ENCODE assay signal across 1 cellular context in genomic region chr19:3700242-3701032, GRCh38.
TF ChIP-seq lines count a peak whose summit lies in the region.

Gene PIP5K1C (minus strand): TSS chr19:3700468. CDS start chr19:3700390, 78 bp downstream.

TF ChIP-seq in HepG2, 621 proteins besides CTCF, POLR2A, EP300 and RAD21 (continued from another document and continues in another):
- TF ChIP-seq POGK (CRISPR knock-in tag; conservative IDR thresholded peaks at IDR 0.05) (no peak), ZNF207 (IDR thresholded peaks at IDR 0.05; ENCODE audit: borderline replicate concordance) (no peak), THAP7 (CRISPR knock-in tag; IDR thresholded peaks at IDR 0.05) (no peak), ZNF235 (CRISPR knock-in tag; IDR thresholded peaks at IDR 0.05; ENCODE audit: borderline replicate concordance) (no peak), ZBTB20 (CRISPR knock-in tag; IDR thresholded peaks at IDR 0.05; ENCODE audit: borderline replicate concordance, low read depth) (no peak), ZNF337 (CRISPR knock-in tag; IDR thresholded peaks at IDR 0.05; ENCODE audit: borderline replicate concordance, low read depth) (no peak), TOPORS (CRISPR knock-in tag; IDR thresholded peaks at IDR 0.05) (no peak), TCF12 (IDR thresholded peaks at IDR 0.05) (no peak), TCF12 (CRISPR knock-in tag; IDR thresholded peaks at IDR 0.05) (no peak), ERF (CRISPR knock-in tag; IDR thresholded peaks at IDR 0.05) (no peak), BHLHE40 (IDR thresholded peaks at IDR 0.05; ENCODE audit: low read length) (peak; percentile 28; the same call in 1 of the 2 replicates), HCFC1 (IDR thresholded peaks at IDR 0.05; ENCODE audit: low read depth, low read length) (0 out of 2 replicates have a peak, but pooled peaks have one; percentile 9), GPN1 (CRISPR knock-in tag; IDR thresholded peaks at IDR 0.05; ENCODE audit: borderline replicate concordance) (no peak), ZNF256 (CRISPR knock-in tag; conservative IDR thresholded peaks at IDR 0.05) (no peak), HNRNPH1 (optimal IDR thresholded peaks at IDR 0.05; ENCODE audit: low read depth, low read length) (no peak), ZNF800 (CRISPR knock-in tag; IDR thresholded peaks at IDR 0.05) (no peak), ZKSCAN8 (CRISPR knock-in tag; IDR thresholded peaks at IDR 0.05; ENCODE audit: borderline replicate concordance) (no peak), MTF2 (CRISPR knock-in tag; IDR thresholded peaks at IDR 0.05; ENCODE audit: borderline replicate concordance) (no peak), TIGD3 (CRISPR knock-in tag; IDR thresholded peaks at IDR 0.05; ENCODE audit: borderline replicate concordance) (no peak), FOXK2 (IDR thresholded peaks at IDR 0.05) (no peak), ZNF503 (CRISPR knock-in tag; IDR thresholded peaks at IDR 0.05) (no peak), MLXIP (CRISPR knock-in tag; IDR thresholded peaks at IDR 0.05; ENCODE audit: borderline replicate concordance) (no peak), GRHL1 (CRISPR knock-in tag; conservative IDR thresholded peaks at IDR 0.05) (no peak), ZNF407 (CRISPR knock-in tag; IDR thresholded peaks at IDR 0.05; ENCODE audit: not compliant biosample characterization) (no peak), NR2F1 (CRISPR knock-in tag; IDR thresholded peaks at IDR 0.05) (peak; percentile 25 to 52; a peak in 1 of 4 replicates), ZNF136 (CRISPR knock-in tag; IDR thresholded peaks at IDR 0.05; ENCODE audit: low read depth) (no peak), DDIT3 (CRISPR knock-in tag; IDR thresholded peaks at IDR 0.05) (no peak), HOXD1 (CRISPR knock-in tag; IDR thresholded peaks at IDR 0.05) (no peak), SAFB2 (CRISPR knock-in tag; IDR thresholded peaks at IDR 0.05; ENCODE audit: borderline replicate concordance, low read depth) (no peak), KMT2B (CRISPR knock-in tag; IDR thresholded peaks at IDR 0.05) (no peak), ZNF83 (CRISPR knock-in tag; IDR thresholded peaks at IDR 0.05; ENCODE audit: borderline replicate concordance) (no peak), NCOA1 (CRISPR knock-in tag; IDR thresholded peaks at IDR 0.05) (no peak), ZNF672 (CRISPR knock-in tag; IDR thresholded peaks at IDR 0.05) (no peak), YEATS2 (CRISPR knock-in tag; IDR thresholded peaks at IDR 0.05; ENCODE audit: borderline replicate concordance) (peak; percentile 47; the same call in 1 of the 2 replicates), TGIF2 (CRISPR knock-in tag; IDR thresholded peaks at IDR 0.05) (no peak), ZNF292 (CRISPR knock-in tag; IDR thresholded peaks at IDR 0.05; ENCODE audit: borderline replicate concordance, low read depth) (no peak), PRMT3 (CRISPR knock-in tag; IDR thresholded peaks at IDR 0.05; ENCODE audit: borderline replicate concordance, low read depth) (no peak), POGZ (CRISPR knock-in tag; IDR thresholded peaks at IDR 0.05) (no peak; the same call in 1 of the 2 replicates), FOXJ3 (CRISPR knock-in tag; IDR thresholded peaks at IDR 0.05; ENCODE audit: borderline replicate concordance) (no peak), IRX3 (CRISPR knock-in tag; IDR thresholded peaks at IDR 0.05; ENCODE audit: borderline replicate concordance, low read depth) (no peak), ZIK1 (CRISPR knock-in tag; IDR thresholded peaks at IDR 0.05; ENCODE audit: borderline replicate concordance, low read depth) (no peak), ZNF501 (CRISPR knock-in tag; IDR thresholded peaks at IDR 0.05) (no peak)
